ENCODE assay signal across 1 cellular context in genomic region chr2:233079473-233079877, GRCh38.
TF ChIP-seq lines count a peak whose summit lies in the region.

No MANE protein-coding gene starts in this region.

TF ChIP-seq in H1, 55 proteins besides CTCF, POLR2A, EP300 and RAD21:
- no peak for TF ChIP-seq SRF (IDR thresholded peaks at IDR 0.05; ENCODE audit: low read depth, low read length)
- TF ChIP-seq, protein P1, sequence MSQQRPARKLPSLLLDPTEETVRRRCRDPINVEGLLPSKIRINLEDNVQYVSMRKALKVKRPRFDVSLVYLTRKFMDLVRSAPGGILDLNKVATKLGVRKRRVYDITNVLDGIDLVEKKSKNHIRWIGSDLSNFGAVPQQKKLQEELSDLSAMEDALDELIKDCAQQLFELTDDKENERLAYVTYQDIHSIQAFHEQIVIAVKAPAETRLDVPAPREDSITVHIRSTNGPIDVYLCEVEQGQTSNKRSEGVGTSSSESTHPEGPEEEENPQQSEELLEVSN (IDR thresholded peaks at IDR 0.05): no peak
- no peak for TF ChIP-seq CEBPB (IDR thresholded peaks at IDR 0.05; ENCODE audit: low read depth, low read length)
- TF ChIP-seq RFX5 (IDR thresholded peaks at IDR 0.05; ENCODE audit: borderline replicate concordance, low read depth, low read length): no peak
- no peak for TF ChIP-seq SUZ12 (IDR thresholded peaks at IDR 0.05; ENCODE audit: low read length)
- TF ChIP-seq ATF3 (IDR thresholded peaks at IDR 0.05; ENCODE audit: insufficient read depth, low read depth, low read length): no peak
- TF ChIP-seq SP1 (IDR thresholded peaks at IDR 0.05; ENCODE audit: low read depth, low read length): no peak
- TF ChIP-seq, protein P2, sequence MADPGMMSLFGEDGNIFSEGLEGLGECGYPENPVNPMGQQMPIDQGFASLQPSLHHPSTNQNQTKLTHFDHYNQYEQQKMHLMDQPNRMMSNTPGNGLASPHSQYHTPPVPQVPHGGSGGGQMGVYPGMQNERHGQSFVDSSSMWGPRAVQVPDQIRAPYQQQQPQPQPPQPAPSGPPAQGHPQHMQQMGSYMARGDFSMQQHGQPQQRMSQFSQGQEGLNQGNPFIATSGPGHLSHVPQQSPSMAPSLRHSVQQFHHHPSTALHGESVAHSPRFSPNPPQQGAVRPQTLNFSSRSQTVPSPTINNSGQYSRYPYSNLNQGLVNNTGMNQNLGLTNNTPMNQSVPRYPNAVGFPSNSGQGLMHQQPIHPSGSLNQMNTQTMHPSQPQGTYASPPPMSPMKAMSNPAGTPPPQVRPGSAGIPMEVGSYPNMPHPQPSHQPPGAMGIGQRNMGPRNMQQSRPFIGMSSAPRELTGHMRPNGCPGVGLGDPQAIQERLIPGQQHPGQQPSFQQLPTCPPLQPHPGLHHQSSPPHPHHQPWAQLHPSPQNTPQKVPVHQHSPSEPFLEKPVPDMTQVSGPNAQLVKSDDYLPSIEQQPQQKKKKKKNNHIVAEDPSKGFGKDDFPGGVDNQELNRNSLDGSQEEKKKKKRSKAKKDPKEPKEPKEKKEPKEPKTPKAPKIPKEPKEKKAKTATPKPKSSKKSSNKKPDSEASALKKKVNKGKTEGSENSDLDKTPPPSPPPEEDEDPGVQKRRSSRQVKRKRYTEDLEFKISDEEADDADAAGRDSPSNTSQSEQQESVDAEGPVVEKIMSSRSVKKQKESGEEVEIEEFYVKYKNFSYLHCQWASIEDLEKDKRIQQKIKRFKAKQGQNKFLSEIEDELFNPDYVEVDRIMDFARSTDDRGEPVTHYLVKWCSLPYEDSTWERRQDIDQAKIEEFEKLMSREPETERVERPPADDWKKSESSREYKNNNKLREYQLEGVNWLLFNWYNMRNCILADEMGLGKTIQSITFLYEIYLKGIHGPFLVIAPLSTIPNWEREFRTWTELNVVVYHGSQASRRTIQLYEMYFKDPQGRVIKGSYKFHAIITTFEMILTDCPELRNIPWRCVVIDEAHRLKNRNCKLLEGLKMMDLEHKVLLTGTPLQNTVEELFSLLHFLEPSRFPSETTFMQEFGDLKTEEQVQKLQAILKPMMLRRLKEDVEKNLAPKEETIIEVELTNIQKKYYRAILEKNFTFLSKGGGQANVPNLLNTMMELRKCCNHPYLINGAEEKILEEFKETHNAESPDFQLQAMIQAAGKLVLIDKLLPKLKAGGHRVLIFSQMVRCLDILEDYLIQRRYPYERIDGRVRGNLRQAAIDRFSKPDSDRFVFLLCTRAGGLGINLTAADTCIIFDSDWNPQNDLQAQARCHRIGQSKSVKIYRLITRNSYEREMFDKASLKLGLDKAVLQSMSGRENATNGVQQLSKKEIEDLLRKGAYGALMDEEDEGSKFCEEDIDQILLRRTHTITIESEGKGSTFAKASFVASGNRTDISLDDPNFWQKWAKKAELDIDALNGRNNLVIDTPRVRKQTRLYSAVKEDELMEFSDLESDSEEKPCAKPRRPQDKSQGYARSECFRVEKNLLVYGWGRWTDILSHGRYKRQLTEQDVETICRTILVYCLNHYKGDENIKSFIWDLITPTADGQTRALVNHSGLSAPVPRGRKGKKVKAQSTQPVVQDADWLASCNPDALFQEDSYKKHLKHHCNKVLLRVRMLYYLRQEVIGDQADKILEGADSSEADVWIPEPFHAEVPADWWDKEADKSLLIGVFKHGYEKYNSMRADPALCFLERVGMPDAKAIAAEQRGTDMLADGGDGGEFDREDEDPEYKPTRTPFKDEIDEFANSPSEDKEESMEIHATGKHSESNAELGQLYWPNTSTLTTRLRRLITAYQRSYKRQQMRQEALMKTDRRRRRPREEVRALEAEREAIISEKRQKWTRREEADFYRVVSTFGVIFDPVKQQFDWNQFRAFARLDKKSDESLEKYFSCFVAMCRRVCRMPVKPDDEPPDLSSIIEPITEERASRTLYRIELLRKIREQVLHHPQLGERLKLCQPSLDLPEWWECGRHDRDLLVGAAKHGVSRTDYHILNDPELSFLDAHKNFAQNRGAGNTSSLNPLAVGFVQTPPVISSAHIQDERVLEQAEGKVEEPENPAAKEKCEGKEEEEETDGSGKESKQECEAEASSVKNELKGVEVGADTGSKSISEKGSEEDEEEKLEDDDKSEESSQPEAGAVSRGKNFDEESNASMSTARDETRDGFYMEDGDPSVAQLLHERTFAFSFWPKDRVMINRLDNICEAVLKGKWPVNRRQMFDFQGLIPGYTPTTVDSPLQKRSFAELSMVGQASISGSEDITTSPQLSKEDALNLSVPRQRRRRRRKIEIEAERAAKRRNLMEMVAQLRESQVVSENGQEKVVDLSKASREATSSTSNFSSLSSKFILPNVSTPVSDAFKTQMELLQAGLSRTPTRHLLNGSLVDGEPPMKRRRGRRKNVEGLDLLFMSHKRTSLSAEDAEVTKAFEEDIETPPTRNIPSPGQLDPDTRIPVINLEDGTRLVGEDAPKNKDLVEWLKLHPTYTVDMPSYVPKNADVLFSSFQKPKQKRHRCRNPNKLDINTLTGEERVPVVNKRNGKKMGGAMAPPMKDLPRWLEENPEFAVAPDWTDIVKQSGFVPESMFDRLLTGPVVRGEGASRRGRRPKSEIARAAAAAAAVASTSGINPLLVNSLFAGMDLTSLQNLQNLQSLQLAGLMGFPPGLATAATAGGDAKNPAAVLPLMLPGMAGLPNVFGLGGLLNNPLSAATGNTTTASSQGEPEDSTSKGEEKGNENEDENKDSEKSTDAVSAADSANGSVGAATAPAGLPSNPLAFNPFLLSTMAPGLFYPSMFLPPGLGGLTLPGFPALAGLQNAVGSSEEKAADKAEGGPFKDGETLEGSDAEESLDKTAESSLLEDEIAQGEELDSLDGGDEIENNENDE (IDR thresholded peaks at IDR 0.05; ENCODE audit: insufficient replicate concordance, low read length): no peak
- no peak for TF ChIP-seq ZNF274 (IDR thresholded peaks at IDR 0.05; ENCODE audit: borderline replicate concordance, extremely low read depth, low read length)
- TF ChIP-seq ASH2L (IDR thresholded peaks at IDR 0.05; ENCODE audit: low read length): no peak
- TF ChIP-seq CHD1 (IDR thresholded peaks at IDR 0.05; ENCODE audit: low read depth, low read length): no peak
- TF ChIP-seq POLR2AphosphoS5 (IDR thresholded peaks at IDR 0.05; ENCODE audit: low read depth, low read length): no peak
- TF ChIP-seq BACH1 (IDR thresholded peaks at IDR 0.05; ENCODE audit: low read length): no peak
